In genomic region chr5:5560016-5560415, GRCh38 we compare ENCODE assay signal across 15 cellular contexts.
"Had no signal": no experiment of that assay in that cellular context is flagged by ENCODE, and none has a peak within 500 bp of the region (broad histone marks: within the 10 kb centered on the region; RNA-seq: fewer than 3 reads in every experiment).

No MANE protein-coding gene starts in this region.

- H3K4me2 ChIP-seq: hepatocyte had no signal

- H3K9ac ChIP-seq: neural progenitor cell had no signal

- H3K27ac Mint-ChIP-seq: activated naive CD8-positive, alpha-beta T cell; dendritic cell treated with granulocyte-macrophage colony-stimulating factor and Interleukin-4, amounts not matched to agents 40 ng/mL and 50 ng/mL, for 4 days; effector memory CD8-positive, alpha-beta T cell; mesothelial cell of epicardium; neural progenitor cell had no signal

- H3K27ac ChIP-seq: brain microvascular endothelial cell, hepatocyte, neural progenitor cell, ovary, stomach, thoracic aorta had no signal

- H3K36me3 ChIP-seq: brain microvascular endothelial cell, neural progenitor cell, ovary, stomach, thoracic aorta had no signal

- ATAC-seq: effector memory CD8-positive, alpha-beta T cell had no signal

- H3K27me3 ChIP-seq: brain microvascular endothelial cell, hepatocyte, neural progenitor cell, ovary, stomach had no signal

- H3K4me3 ChIP-seq: hepatocyte, neural progenitor cell, ovary, stomach, thoracic aorta had no signal

- H3K36me3 Mint-ChIP-seq: activated naive CD8-positive, alpha-beta T cell; mesothelial cell of epicardium; neural progenitor cell had no signal

- H3K9me3 ChIP-seq: ovary, stomach, thoracic aorta had no signal

- H3K79me2 ChIP-seq: hepatocyte had no signal

- H3K9me3 Mint-ChIP-seq: effector memory CD8-positive, alpha-beta T cell had no signal

- DNase-seq: activated CD4-positive, CD25-positive, alpha-beta regulatory T cell; activated T-cell treated with anti-CD3 and anti-CD28 coated beads, Interleukin-2, amount 50 U/mL, for 1 hour; amygdala; brain microvascular endothelial cell; cerebellar nuclear complex; effector memory CD8-positive, alpha-beta T cell; erythroblast; ovary; stomach had no signal

- H2AFZ ChIP-seq: hepatocyte, neural progenitor cell had no signal
